Comparison of ENCODE assay signal across 16 cellular contexts in the genomic region with DNA sequence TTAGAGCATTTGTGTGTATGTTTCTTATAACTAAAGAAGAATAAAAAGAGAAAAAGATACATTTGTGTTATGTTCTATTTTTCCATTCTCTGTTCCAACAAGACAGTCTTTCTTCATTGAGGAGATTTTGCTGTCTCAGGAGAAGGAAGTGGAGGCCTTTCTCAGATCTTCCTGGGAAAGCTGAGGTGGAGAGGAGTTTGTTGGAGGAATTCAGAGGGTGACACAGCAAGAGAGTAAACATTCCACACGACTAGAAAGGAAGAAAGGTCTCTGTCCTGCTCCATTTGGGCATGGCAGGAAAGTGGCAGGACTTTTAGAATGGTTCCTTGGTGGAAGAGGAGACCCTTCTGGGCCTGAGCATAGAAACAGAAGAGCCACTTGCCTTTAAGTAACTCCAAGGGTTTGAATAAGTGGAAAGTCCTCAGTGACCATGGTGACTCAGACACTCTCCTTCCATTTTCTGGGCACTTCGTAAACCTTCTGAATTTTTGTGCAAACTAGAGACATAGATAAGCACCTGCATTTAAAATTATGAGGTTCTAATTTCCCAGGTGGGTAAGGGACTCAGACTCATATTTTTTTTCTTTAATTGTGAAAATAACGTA. TPM values are rescaled to one million over a fixed set of nuclear protein-coding genes. Genes with fewer than 3 reads are reported as not detected.
A peak's percentile ranks its signal among the peaks of the same experiment; 100 is the strongest.
DNase-seq lines count a peak whose midpoint lies in the region; ATAC-seq and TF ChIP-seq lines count a peak whose summit lies in the region.
"Had no signal": no experiment of that assay in that cellular context is flagged by ENCODE, and none has a peak within 500 bp of the region (broad histone marks: within the 10 kb centered on the region; RNA-seq: fewer than 3 reads in every experiment).

No MANE protein-coding gene starts in this region.

- H2BK120ac ChIP-seq in neuronal stem cell (ENCODE audit: low read depth, low read length) = no peak overlapping the region

- no peak overlapping the region for H4K91ac ChIP-seq in neuronal stem cell (ENCODE audit: low read depth, low read length, poor library complexity)

- TF ChIP-seq CTCF in PC-3 (conservative IDR thresholded peaks at IDR 0.05; ENCODE audit: low read depth, low read length) = no peak
- no peak for TF ChIP-seq CTCF in epithelial cell of esophagus (IDR thresholded peaks at IDR 0.05; ENCODE audit: insufficient read depth, low read depth, low read length, missing control alignments)

- POLR2A ChIA-PET in PC-3 (lab: Charles Lee; ENCODE audit: unreplicated experiment) = no interaction called here

- ATAC-seq in PC-3 (peak; percentile 37), HG02588 (IDR thresholded peaks at IDR 0.05; ENCODE audit: unreplicated experiment) (no peak)

- in situ Hi-C loops in GM23248 (cut with MboI) = no loop called here

- H3K23ac ChIP-seq in neuronal stem cell (ENCODE audit: low read depth, low read length, poor library complexity) = no peak overlapping the region

- no peaks in the 10 kb centered on the region for H3K9me2 ChIP-seq in GM23248 (ENCODE audit: insufficient read depth)
- no peaks in the 10 kb centered on the region for H3K9me2 ChIP-seq in PC-3 (replicated peaks; ENCODE audit: low read length)

- H3K27me3 ChIP-seq in GM23248 (replicated peaks; ENCODE audit: insufficient read depth) (no peaks in the 10 kb centered on the region), PC-3 (ENCODE audit: low read length) (no peaks in the 10 kb centered on the region), neuronal stem cell (ENCODE audit: control insufficient read depth in 3 of 3, insufficient read depth in 3 of 3, low read depth in 1 of 3, low read length in 3 of 3) (no peaks in the 10 kb centered on the region)
- H3K27me3 ChIP-seq: MG63 had no signal

- peaks cover 15% of the 10 kb centered on the region; the same call in 1 of the 2 replicates for H3F3A ChIP-seq in GM23248 (ENCODE audit: insufficient read depth)
- no peaks in the 10 kb centered on the region for H3F3A ChIP-seq in PC-3 (ENCODE audit: low read length, unreplicated experiment)

- no peak overlapping the region for H2BK5ac ChIP-seq in neuronal stem cell (ENCODE audit: low read length)

- H4K8ac ChIP-seq in neuronal stem cell (ENCODE audit: low read depth, low read length) = no peak overlapping the region

- H3K4me2 ChIP-seq in GM23248 (ENCODE audit: unreplicated experiment) (no peak overlapping the region), PC-3 (ENCODE audit: low read length) (0 out of 2 replicates have a peak overlapping the region, but pooled peaks have one; percentile 14), neuronal stem cell (ENCODE audit: insufficient read depth, low read length, poor library complexity, severe bottlenecking) (no peak overlapping the region)
- H3K4me2 ChIP-seq: KMS-11 had no signal

- H3K9me3 ChIP-seq in GM23248 (ENCODE audit: low read depth) (no peaks in the 10 kb centered on the region), PC-3 (ENCODE audit: low read length) (0 out of 2 replicates have a peak, but pooled peaks cover 4% of the 10 kb centered on the region), neuronal stem cell (replicated peaks in 1 of 2; ENCODE audit: control insufficient read depth in 2 of 2, insufficient read depth in 1 of 2, low read depth in 1 of 2, low read length in 2 of 2) (no peaks in the 10 kb centered on the region)

- no peak overlapping the region for H3K14ac ChIP-seq in neuronal stem cell (ENCODE audit: low read length)

- H2BK15ac ChIP-seq in neuronal stem cell (ENCODE audit: low read length) = no peak overlapping the region

- peak overlapping the region; percentile 39; the same call in 1 of the 2 replicates for H2AFZ ChIP-seq in GM23248
- 0 out of 2 replicates have a peak overlapping the region, but pooled peaks have one; percentile 16 for H2AFZ ChIP-seq in PC-3 (ENCODE audit: low read length)
- H2AFZ ChIP-seq in neuronal stem cell (ENCODE audit: low read length) = peak overlapping the region; percentile 18

- H3K4ac ChIP-seq in neuronal stem cell (ENCODE audit: low read length) = no peak overlapping the region

- no peak overlapping the region for H2BK12ac ChIP-seq in neuronal stem cell (ENCODE audit: low read length)

- H3K79me2 ChIP-seq in GM23248 (ENCODE audit: insufficient read depth) (no peaks in the 10 kb centered on the region), PC-3 (ENCODE audit: low read length) (no peaks in the 10 kb centered on the region)

- H3K27ac ChIP-seq in GM23248 (no peak overlapping the region), PC-3 (ENCODE audit: low read length) (peak overlapping the region; percentile 74), neuronal stem cell (replicated peaks; ENCODE audit: low read length) (no peak overlapping the region)
- H3K27ac ChIP-seq: C4-2B, HL-60, KMS-11 had no signal

- H3K4me1 ChIP-seq in GM23248 (ENCODE audit: insufficient read depth) (peaks cover 31% of the 10 kb centered on the region), PC-3 (ENCODE audit: insufficient read depth, low read length) (peaks cover 33% of the 10 kb centered on the region), neuronal stem cell (ENCODE audit: control insufficient read depth in 2 of 2, insufficient read depth in 1 of 2, low read depth in 1 of 2, low read length in 2 of 2) (no peaks in the 10 kb centered on the region)

- H3K36me3 ChIP-seq in GM23248 (ENCODE audit: low read depth) = no peaks in the 10 kb centered on the region
- H3K36me3 ChIP-seq in PC-3 (ENCODE audit: low read depth, low read length) = no peaks in the 10 kb centered on the region
- no peaks in the 10 kb centered on the region for H3K36me3 ChIP-seq in neuronal stem cell (replicated peaks in 1 of 2; ENCODE audit: control insufficient read depth in 2 of 2, insufficient read depth in 2 of 2, low read length in 2 of 2)
- H3K36me3 ChIP-seq: MG63 had no signal

- CTCF ChIA-PET in PC-3 (lab: Charles Lee) = no interaction called here

- intact Hi-C loops in PC-3 (cut with micrococcal nuclease) = no loop called here

- H3K79me1 ChIP-seq in neuronal stem cell (ENCODE audit: low read depth, low read length) = no peaks in the 10 kb centered on the region

- H3K18ac ChIP-seq in neuronal stem cell (ENCODE audit: low read length) = no peak overlapping the region

- WGBS in GM23248 (ENCODE audit: low coverage in 1 of 2, low lambda C conversion rate in 2 of 2, missing lambda C conversion rate in 2 of 2), 2 experiments = 77 to 82% methylated on average over 3 of the region's 3 CpGs
- WGBS in neuronal stem cell (ENCODE audit: extremely low coverage in 2 of 2, insufficient read length in 2 of 2, insufficient replicate concordance in 1 of 2), 2 donors = no CpG with 5 or more reads among the region's 3 CpGs

- H3K4me3 ChIP-seq in GM23248 (no peak overlapping the region), PC-3 (ENCODE audit: low read length) (no peak overlapping the region), epithelial cell of esophagus (ENCODE audit: low read length) (no peak overlapping the region), neuronal stem cell (ENCODE audit: low read length in 2 of 2) (no peak overlapping the region)
- H3K4me3 ChIP-seq: MG63 had no signal

- H3K9ac ChIP-seq in GM23248 (no peak overlapping the region), PC-3 (ENCODE audit: low read length) (no peak overlapping the region), neuronal stem cell (ENCODE audit: low read depth, low read length, poor library complexity) (no peak overlapping the region)
- H3K9ac ChIP-seq: KMS-11 had no signal

- BruUV-seq in PC-3 (replicated peaks; lab: Mats Ljungman, UMichigan) = no TSS peak

- DNase-seq in GM23248 (no peak), PC-3 (peak; percentile 41), epithelial cell of esophagus (ENCODE audit: low read depth) (peak; percentile 11), neuronal stem cell (ENCODE audit: low spot score) (no peak), globus pallidus (ENCODE audit: low spot score) (no peak), T-helper 1 cell (no peak)
- DNase-seq: DMS79, MG63, NCI-H1105, NCI-H187 treated with DMSO at 0.1 percent for 48 hours, NCI-H510A treated with DMSO at 0.1 percent for 48 hours, SHP77 treated with DMSO at 0.1 percent for 48 hours had no signal

- no peak overlapping the region for H2AK5ac ChIP-seq in neuronal stem cell (ENCODE audit: low read depth, low read length)

- H4K20me1 ChIP-seq in GM23248 (ENCODE audit: insufficient read depth) (no peaks in the 10 kb centered on the region), PC-3 (ENCODE audit: low read length) (no peaks in the 10 kb centered on the region)

RNA-seq across cellular contexts. Expression of gene COL5A2, which starts 52.3 kb away (rescaled TPM):
- total RNA-seq in GM23248 (2014; rRNA removed; shearing (Covaris generic)) = 962 and 974 TPM in 2 replicates
- 248 and 252 TPM in 2 replicates for polyA plus RNA-seq in GM23248 (2016; fragmentation: Nextera tagmentation; extraction: Ambion mirVana)
- 56.2 and 60.1 TPM in 2 replicates for total RNA-seq in PC-3 (2014; rRNA removed)
- 29.1 TPM for polyA plus RNA-seq in neuronal stem cell (2013, experiment 1 of 2)
- 29.4 TPM for polyA plus RNA-seq in neuronal stem cell (2013, experiment 2 of 2)

Comparison
In these comparisons a context has a peak if more than half of its experiments do, and no peak if none do; other contexts are left out.
1. DNase-seq: peak in PC-3 (single experiment) and epithelial cell of esophagus (single experiment); none in GM23248 (single experiment), neuronal stem cell (single experiment), globus pallidus (single experiment) and T-helper 1 cell (0 of 5).
2. RNA of gene COL5A2, which starts 52.3 kb away (total RNA-seq): 962 to 974 TPM in GM23248; 56.2 to 60.1 TPM in PC-3; every median in the first group is over 10 times any median in the second.
3. Peak in every context shown above with its lines, with median percentiles within 50 percentile points of each other: H2AFZ ChIP-seq.